In genomic region chr1:153963030-153963849, GRCh38 we compare ENCODE assay signal across 1 cellular context.
TF ChIP-seq lines count a peak whose summit lies in the region.

Gene SLC39A1 (minus strand): TSS chr1:153963537. CDS start chr1:153962715, 822 bp downstream.

TF ChIP-seq in K562, 482 proteins besides CTCF, POLR2A, EP300 and RAD21 (continued from another document and continues in another):
- no peak for TF ChIP-seq E2F4 (CRISPR knock-in tag; IDR thresholded peaks at IDR 0.05; ENCODE audit: low read depth)
- peak; percentile 62; the same call in 1 of the 2 replicates for TF ChIP-seq CXXC5 (CRISPR knock-in tag; IDR thresholded peaks at IDR 0.05)
- no peak for TF ChIP-seq ZNF197 (CRISPR knock-in tag; IDR thresholded peaks at IDR 0.05; ENCODE audit: low read depth)
- TF ChIP-seq, protein P1, sequence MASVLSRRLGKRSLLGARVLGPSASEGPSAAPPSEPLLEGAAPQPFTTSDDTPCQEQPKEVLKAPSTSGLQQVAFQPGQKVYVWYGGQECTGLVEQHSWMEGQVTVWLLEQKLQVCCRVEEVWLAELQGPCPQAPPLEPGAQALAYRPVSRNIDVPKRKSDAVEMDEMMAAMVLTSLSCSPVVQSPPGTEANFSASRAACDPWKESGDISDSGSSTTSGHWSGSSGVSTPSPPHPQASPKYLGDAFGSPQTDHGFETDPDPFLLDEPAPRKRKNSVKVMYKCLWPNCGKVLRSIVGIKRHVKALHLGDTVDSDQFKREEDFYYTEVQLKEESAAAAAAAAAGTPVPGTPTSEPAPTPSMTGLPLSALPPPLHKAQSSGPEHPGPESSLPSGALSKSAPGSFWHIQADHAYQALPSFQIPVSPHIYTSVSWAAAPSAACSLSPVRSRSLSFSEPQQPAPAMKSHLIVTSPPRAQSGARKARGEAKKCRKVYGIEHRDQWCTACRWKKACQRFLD (CRISPR knock-in tag; IDR thresholded peaks at IDR 0.05), result no peak
- TF ChIP-seq POLR2G (IDR thresholded peaks at IDR 0.05; ENCODE audit: low read depth, low read length), result peak; percentile 92
- TF ChIP-seq CREM (IDR thresholded peaks at IDR 0.05; ENCODE audit: low read depth), result peak; percentile 89
- TF ChIP-seq TAF7 (tag; IDR thresholded peaks at IDR 0.05), result 0 out of 2 replicates have a peak, but pooled peaks have one; percentile 36
- TF ChIP-seq MBD2 (IDR thresholded peaks at IDR 0.05; ENCODE audit: borderline replicate concordance, low read depth), result peak; percentile 74; the same call in 1 of the 2 replicates
- no peak for TF ChIP-seq CREB3 (tag; conservative IDR thresholded peaks at IDR 0.05; ENCODE audit: low read depth)
- TF ChIP-seq RBFOX2 (IDR thresholded peaks at IDR 0.05; ENCODE audit: low read depth, low read length), result peak; percentile 87
- TF ChIP-seq SP1 (CRISPR knock-in tag; IDR thresholded peaks at IDR 0.05), result peak; percentile 51; the same call in 1 of the 2 replicates
- TF ChIP-seq ZNF408 (CRISPR knock-in tag; IDR thresholded peaks at IDR 0.05; ENCODE audit: low read depth), result no peak
- TF ChIP-seq ZBTB12 (CRISPR knock-in tag; IDR thresholded peaks at IDR 0.05), result peak; percentile 45; the same call in 1 of the 2 replicates
- TF ChIP-seq, protein P2, sequence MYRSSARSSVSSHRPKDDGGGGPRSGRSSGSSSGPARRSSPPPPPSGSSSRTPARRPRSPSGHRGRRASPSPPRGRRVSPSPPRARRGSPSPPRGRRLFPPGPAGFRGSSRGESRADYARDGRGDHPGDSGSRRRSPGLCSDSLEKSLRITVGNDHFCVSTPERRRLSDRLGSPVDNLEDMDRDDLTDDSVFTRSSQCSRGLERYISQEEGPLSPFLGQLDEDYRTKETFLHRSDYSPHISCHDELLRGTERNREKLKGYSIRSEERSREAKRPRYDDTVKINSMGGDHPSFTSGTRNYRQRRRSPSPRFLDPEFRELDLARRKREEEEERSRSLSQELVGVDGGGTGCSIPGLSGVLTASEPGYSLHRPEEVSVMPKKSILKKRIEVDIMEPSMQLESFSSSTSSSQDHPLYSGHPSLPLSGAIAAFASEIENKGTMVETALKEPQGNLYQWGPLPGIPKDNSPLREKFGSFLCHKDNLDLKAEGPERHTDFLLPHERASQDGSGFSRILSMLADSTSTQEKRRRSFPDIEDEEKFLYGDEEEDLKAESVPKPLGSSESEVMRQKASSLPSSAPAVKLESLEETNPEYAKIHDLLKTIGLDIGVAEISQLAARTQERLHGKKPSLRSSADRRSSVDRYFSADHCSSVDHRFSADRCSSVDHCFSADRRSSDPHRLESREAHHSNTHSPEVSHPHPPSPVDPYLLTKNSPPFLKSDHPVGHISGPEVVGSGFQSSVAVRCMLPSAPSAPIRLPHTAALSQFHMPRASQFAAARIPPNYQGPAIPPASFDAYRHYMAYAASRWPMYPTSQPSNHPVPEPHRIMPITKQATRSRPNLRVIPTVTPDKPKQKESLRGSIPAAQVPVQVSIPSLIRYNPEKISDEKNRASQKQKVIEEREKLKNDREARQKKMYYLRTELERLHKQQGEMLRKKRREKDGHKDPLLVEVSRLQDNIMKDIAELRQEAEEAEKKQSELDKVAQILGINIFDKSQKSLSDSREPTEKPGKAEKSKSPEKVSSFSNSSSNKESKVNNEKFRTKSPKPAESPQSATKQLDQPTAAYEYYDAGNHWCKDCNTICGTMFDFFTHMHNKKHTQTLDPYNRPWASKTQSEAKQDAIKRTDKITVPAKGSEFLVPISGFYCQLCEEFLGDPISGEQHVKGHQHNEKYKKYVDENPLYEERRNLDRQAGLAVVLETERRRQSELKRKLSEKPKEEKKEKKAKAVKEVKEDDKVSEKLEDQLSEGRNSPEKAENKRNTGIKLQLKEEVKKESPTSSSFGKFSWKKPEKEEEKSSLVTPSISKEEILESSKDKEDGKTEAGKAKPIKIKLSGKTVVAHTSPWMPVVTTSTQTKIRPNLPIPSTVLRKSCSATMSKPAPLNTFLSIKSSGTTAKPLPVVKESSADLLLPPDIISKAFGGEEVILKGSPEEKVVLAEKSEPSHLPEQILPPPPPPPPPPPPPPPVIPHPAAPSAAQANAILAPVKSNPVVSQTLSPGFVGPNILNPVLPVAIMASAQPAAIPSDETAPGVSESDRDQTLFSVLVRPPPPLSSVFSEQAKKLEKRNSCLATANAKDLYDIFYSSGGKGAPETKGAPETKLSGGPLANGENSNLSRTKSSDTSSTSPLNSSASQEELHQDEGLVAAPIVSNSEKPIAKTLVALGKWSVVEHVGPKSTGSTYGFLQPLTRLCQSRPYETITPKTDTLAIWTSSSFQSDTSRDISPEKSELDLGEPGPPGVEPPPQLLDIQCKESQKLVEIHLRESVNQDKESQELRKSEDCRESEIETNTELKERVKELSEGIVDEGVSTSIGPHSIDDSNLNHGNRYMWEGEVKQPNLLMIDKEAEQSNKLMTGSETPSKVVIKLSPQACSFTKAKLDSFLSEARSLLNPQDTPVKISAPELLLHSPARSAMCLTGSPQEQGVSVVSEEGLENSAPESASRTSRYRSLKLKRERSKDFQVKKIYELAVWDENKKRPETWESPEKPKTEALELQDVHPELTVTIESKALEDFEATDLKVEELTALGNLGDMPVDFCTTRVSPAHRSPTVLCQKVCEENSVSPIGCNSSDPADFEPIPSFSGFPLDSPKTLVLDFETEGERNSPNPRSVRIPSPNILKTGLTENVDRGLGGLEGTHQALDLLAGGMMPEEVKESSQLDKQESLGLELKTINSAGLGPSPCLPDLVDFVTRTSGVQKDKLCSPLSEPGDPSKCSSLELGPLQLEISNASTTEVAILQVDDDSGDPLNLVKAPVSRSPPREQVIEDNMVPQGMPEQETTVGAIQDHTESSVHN (IDR thresholded peaks at IDR 0.05; ENCODE audit: borderline replicate concordance in 1 of 2, low read depth in 1 of 2), result no peak
- TF ChIP-seq ZNF639 (CRISPR knock-in tag; conservative IDR thresholded peaks at IDR 0.05 in 1 of 2, IDR thresholded peaks at IDR 0.05 in 1 of 2), result no peak
- TF ChIP-seq, protein P3, sequence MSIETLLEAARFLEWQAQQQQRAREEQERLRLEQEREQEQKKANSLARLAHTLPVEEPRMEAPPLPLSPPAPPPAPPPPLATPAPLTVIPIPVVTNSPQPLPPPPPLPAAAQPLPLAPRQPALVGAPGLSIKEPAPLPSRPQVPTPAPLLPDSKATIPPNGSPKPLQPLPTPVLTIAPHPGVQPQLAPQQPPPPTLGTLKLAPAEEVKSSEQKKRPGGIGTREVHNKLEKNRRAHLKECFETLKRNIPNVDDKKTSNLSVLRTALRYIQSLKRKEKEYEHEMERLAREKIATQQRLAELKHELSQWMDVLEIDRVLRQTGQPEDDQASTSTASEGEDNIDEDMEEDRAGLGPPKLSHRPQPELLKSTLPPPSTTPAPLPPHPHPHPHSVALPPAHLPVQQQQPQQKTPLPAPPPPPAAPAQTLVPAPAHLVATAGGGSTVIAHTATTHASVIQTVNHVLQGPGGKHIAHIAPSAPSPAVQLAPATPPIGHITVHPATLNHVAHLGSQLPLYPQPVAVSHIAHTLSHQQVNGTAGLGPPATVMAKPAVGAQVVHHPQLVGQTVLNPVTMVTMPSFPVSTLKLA (conservative IDR thresholded peaks at IDR 0.05), result peak; percentile 45 to 46; a peak in 3 of 4 replicates
- TF ChIP-seq, protein P4, sequence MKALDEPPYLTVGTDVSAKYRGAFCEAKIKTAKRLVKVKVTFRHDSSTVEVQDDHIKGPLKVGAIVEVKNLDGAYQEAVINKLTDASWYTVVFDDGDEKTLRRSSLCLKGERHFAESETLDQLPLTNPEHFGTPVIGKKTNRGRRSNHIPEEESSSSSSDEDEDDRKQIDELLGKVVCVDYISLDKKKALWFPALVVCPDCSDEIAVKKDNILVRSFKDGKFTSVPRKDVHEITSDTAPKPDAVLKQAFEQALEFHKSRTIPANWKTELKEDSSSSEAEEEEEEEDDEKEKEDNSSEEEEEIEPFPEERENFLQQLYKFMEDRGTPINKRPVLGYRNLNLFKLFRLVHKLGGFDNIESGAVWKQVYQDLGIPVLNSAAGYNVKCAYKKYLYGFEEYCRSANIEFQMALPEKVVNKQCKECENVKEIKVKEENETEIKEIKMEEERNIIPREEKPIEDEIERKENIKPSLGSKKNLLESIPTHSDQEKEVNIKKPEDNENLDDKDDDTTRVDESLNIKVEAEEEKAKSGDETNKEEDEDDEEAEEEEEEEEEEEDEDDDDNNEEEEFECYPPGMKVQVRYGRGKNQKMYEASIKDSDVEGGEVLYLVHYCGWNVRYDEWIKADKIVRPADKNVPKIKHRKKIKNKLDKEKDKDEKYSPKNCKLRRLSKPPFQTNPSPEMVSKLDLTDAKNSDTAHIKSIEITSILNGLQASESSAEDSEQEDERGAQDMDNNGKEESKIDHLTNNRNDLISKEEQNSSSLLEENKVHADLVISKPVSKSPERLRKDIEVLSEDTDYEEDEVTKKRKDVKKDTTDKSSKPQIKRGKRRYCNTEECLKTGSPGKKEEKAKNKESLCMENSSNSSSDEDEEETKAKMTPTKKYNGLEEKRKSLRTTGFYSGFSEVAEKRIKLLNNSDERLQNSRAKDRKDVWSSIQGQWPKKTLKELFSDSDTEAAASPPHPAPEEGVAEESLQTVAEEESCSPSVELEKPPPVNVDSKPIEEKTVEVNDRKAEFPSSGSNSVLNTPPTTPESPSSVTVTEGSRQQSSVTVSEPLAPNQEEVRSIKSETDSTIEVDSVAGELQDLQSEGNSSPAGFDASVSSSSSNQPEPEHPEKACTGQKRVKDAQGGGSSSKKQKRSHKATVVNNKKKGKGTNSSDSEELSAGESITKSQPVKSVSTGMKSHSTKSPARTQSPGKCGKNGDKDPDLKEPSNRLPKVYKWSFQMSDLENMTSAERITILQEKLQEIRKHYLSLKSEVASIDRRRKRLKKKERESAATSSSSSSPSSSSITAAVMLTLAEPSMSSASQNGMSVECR (CRISPR knock-in tag; IDR thresholded peaks at IDR 0.05), result 0 out of 2 replicates have a peak, but pooled peaks have one; percentile 11
- TF ChIP-seq PRDM10 (IDR thresholded peaks at IDR 0.05; ENCODE audit: partially characterized antibody), result peak; percentile 12
- no peak for TF ChIP-seq DMBX1 (CRISPR knock-in tag; IDR thresholded peaks at IDR 0.05; ENCODE audit: borderline replicate concordance)
- TF ChIP-seq VEZF1 (CRISPR knock-in tag; IDR thresholded peaks at IDR 0.05), result peak; percentile 89
- peak; percentile 42 for TF ChIP-seq CHD1 (IDR thresholded peaks at IDR 0.05; ENCODE audit: low read length)
